In the genomic region with DNA sequence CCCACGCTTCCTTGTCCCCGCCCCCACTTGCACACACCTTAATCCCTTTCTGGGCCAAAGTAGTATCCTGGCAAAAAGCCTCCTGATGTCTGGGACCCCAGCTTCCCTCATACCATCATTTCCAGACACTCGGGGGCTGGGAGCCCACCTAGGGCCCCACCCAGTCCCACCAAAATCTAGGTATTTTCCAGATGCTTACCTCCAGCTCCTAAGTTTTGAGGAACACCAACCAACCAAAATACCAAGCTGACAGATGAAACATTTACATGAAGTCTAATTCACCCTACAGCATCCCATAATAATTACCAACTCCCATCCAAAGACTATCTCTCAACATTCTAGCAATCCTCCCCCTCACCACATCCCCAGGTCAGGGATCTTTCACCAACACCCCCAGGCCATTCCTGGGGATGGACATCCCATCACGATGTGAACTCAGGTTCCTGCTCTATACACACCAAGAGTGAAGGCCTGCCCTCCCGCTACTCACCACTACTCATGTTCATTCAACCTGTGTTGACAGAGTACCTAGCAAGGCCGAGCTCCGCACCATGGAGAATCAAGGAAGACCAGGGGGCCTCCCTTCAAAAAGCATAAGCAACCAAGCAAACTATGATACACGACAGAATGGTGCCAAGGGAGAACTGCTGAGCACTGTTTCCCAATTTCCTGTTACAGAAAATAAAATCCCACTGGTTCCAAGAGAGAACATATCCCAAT, we compare ENCODE assay signal across 1 cellular context.
TF ChIP-seq lines count a peak whose summit lies in the region.

No MANE protein-coding gene starts in this region.

TF ChIP-seq in SK-N-SH, 30 proteins besides CTCF, POLR2A, EP300 and RAD21 (continued from another document):
- TF ChIP-seq, protein P1, sequence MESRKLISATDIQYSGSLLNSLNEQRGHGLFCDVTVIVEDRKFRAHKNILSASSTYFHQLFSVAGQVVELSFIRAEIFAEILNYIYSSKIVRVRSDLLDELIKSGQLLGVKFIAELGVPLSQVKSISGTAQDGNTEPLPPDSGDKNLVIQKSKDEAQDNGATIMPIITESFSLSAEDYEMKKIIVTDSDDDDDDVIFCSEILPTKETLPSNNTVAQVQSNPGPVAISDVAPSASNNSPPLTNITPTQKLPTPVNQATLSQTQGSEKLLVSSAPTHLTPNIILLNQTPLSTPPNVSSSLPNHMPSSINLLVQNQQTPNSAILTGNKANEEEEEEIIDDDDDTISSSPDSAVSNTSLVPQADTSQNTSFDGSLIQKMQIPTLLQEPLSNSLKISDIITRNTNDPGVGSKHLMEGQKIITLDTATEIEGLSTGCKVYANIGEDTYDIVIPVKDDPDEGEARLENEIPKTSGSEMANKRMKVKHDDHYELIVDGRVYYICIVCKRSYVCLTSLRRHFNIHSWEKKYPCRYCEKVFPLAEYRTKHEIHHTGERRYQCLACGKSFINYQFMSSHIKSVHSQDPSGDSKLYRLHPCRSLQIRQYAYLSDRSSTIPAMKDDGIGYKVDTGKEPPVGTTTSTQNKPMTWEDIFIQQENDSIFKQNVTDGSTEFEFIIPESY (IDR thresholded peaks at IDR 0.05; ENCODE audit: borderline replicate concordance, low read depth), result no peak
- TF ChIP-seq ELF1 (IDR thresholded peaks at IDR 0.05), result no peak
- no peak for TF ChIP-seq SIN3A (IDR thresholded peaks at IDR 0.05; ENCODE audit: borderline replicate concordance, low read depth, low read length)
- TF ChIP-seq TAF1 (IDR thresholded peaks at IDR 0.05; ENCODE audit: borderline replicate concordance, low read depth, low read length), result no peak
- no peak for TF ChIP-seq CHD2 (IDR thresholded peaks at IDR 0.05; ENCODE audit: low read length, partially characterized antibody)
